8 cellular contexts compared by ENCODE assay signal in genomic region chr15:43988900-43989299, GRCh38.
"Had no signal": no experiment of that assay in that cellular context is flagged by ENCODE, and none has a peak within 500 bp of the region (broad histone marks: within the 10 kb centered on the region; RNA-seq: fewer than 3 reads in every experiment).

No MANE protein-coding gene starts in this region.

- DNase-seq: GOT3, H7, HFFc6, IMR-90, KBM-7 had no signal

- H3K9me3 Mint-ChIP-seq: HFFc6 had no signal

- FAIRE-seq: HTR-8/SVneo had no signal

- H3K9me3 ChIP-seq: HAP-1 had no signal

- H3K4me3 Mint-ChIP-seq: HFFc6 had no signal

- H3K4me3 ChIP-seq: HAP-1 had no signal

- ATAC-seq: HCT116 had no signal

- H3K36me3 ChIP-seq: HAP-1 had no signal

- H3K4me1 ChIP-seq: HAP-1 had no signal

- H3K27ac Mint-ChIP-seq: HFFc6 had no signal
